ENCODE assay signal across 2 cellular contexts in the genomic region with DNA sequence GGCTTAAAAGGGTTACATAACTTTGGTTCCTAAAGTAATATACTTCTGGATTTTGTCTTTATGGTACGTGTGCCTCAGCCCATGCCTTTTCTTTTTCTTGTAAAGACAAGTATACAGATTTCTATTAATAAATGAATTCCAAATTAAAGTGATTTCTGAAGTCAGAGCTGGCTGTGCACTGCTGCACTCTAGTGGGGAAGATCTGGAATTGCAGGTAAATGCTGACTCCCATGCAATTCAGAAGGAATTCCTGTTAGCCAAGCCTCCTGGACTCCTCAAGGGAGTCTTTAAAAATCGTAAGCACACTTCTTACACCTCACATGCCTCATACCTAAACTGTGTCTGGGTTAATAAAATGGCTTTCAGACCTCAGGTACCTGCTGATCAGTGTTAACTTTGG.
TF ChIP-seq lines count a peak whose summit lies in the region.

No MANE protein-coding gene starts in this region.

TF ChIP-seq in SK-N-SH, 30 proteins besides CTCF, POLR2A, EP300 and RAD21 (continued from another document):
- TF ChIP-seq MAX (IDR thresholded peaks at IDR 0.05; ENCODE audit: low read depth) (no peak), FOXM1 (IDR thresholded peaks at IDR 0.05; ENCODE audit: low read depth) (no peak), TEAD4 (IDR thresholded peaks at IDR 0.05; ENCODE audit: borderline replicate concordance, insufficient read depth) (no peak), USF2 (IDR thresholded peaks at IDR 0.05; ENCODE audit: borderline replicate concordance, low read depth, low read length) (no peak), SIN3A (IDR thresholded peaks at IDR 0.05; ENCODE audit: borderline replicate concordance, low read depth, low read length) (no peak), RXRA (IDR thresholded peaks at IDR 0.05; ENCODE audit: borderline replicate concordance, low read depth) (no peak), RFX5 (IDR thresholded peaks at IDR 0.05; ENCODE audit: low read length) (no peak), NFIC (IDR thresholded peaks at IDR 0.05; ENCODE audit: borderline replicate concordance) (no peak), GABPA (IDR thresholded peaks at IDR 0.05; ENCODE audit: low read depth) (no peak), JUND (IDR thresholded peaks at IDR 0.05) (no peak), TAF1 (IDR thresholded peaks at IDR 0.05; ENCODE audit: borderline replicate concordance, low read depth, low read length) (no peak)

TF ChIP-seq in SK-N-SH treated with all-trans-retinoic acid at 6 μM for 48 hours, 23 proteins besides CTCF, POLR2A, EP300 and RAD21 (continued from another document):
- TF ChIP-seq CREB5 (CRISPR knock-in tag; IDR thresholded peaks at IDR 0.05; ENCODE audit: low read depth) = no peak
- no peak for TF ChIP-seq CSRNP3 (CRISPR knock-in tag; IDR thresholded peaks at IDR 0.05)
- TF ChIP-seq TCF4 (CRISPR knock-in tag; IDR thresholded peaks at IDR 0.05; ENCODE audit: borderline replicate concordance) = no peak
- no peak for TF ChIP-seq ZNF70 (CRISPR knock-in tag; IDR thresholded peaks at IDR 0.05)
- TF ChIP-seq ESRRG (CRISPR knock-in tag; IDR thresholded peaks at IDR 0.05) = no peak
- no peak for TF ChIP-seq ZFP3 (CRISPR knock-in tag; IDR thresholded peaks at IDR 0.05)
- no peak for TF ChIP-seq OSR1 (CRISPR knock-in tag; IDR thresholded peaks at IDR 0.05)
- no peak for TF ChIP-seq SNAI2 (CRISPR knock-in tag; IDR thresholded peaks at IDR 0.05)
